In genomic region chr20:51373713-51374481, GRCh38 we compare ENCODE assay signal across 15 cellular contexts.
A peak's percentile ranks its signal among the peaks of the same experiment; 100 is the strongest.
DNase-seq lines count a peak whose midpoint lies in the region; ATAC-seq, FAIRE-seq and TF ChIP-seq lines count a peak whose summit lies in the region.
"Had no signal": no experiment of that assay in that cellular context is flagged by ENCODE, and none has a peak within 500 bp of the region (broad histone marks: within the 10 kb centered on the region; RNA-seq: fewer than 3 reads in every experiment).

No MANE protein-coding gene starts in this region.

- 54 to 85% methylated on average over 7 to 10 of the region's 12 CpGs for WGBS in mesodermal cell (ENCODE audit: insufficient coverage in 2 of 2), 2 experiments

- H3K36me3 ChIP-seq in mesodermal cell (ENCODE audit: control insufficient read depth, insufficient read depth, low read length) = no peaks in the 10 kb centered on the region

- peak overlapping the region; percentile 31 for H3K27ac Mint-ChIP-seq in activated T-helper 17 cell treated with anti-CD3 and anti-CD28 coated beads, Interleukin-2, amount 50 U/mL, for 72 hours
- H3K27ac Mint-ChIP-seq: activated CD8-positive, alpha-beta T cell treated with anti-CD3 and anti-CD28 coated beads, Interleukin-2, amount 10 ng/mL, durations not matched to agents 7 days and 5 days had no signal

- H3K4me3 ChIP-seq in fibroblast of villous mesenchyme (ENCODE audit: low read depth, low read length) (no peak overlapping the region), mesodermal cell (ENCODE audit: extremely low read depth, insufficient read depth, low read length, poor library complexity, severe bottlenecking) (no peak overlapping the region)
- H3K4me3 ChIP-seq: GM12878 had no signal

- DNase-seq in HTR-8/SVneo (ENCODE audit: insufficient read length, low spot score) (no peak), fibroblast of villous mesenchyme (ENCODE audit: low read depth) (peak; percentile 85), T-helper 9 cell (no peak), GF-D8 (lab: John Stamatoyannopoulos, UW) (no peak), NCI-H774 (lab: John Stamatoyannopoulos, UW) (no peak)
- no peak for DNase-seq in stimulated activated naive CD8-positive, alpha-beta T cell treated with anti-CD3 and anti-CD28 coated beads, Interleukin-15, Interleukin-2, amounts not matched to agents 100 U/mL and 50 U/mL, for 24 hours
- DNase-seq: activated CD8-positive, alpha-beta T cell treated with anti-CD3 and anti-CD28 coated beads, Interleukin-2, amount 10 ng/mL, durations not matched to agents 7 days and 5 days; central memory CD4-positive, alpha-beta T cell; DND-41; NCI-H1417 treated with DMSO at 0.1 percent for 48 hours; NCI-H510A had no signal

- peak; percentile 40 for FAIRE-seq in HTR-8/SVneo (lab: Jason Lieb, UNC)
- FAIRE-seq: GM12878, RCC 7860 had no signal

- H3K36me3 Mint-ChIP-seq in activated T-helper 17 cell treated with anti-CD3 and anti-CD28 coated beads, Interleukin-2, amount 50 U/mL, for 72 hours (ENCODE audit: low read depth) = no peaks in the 10 kb centered on the region

- H3K4me1 ChIP-seq in mesodermal cell (ENCODE audit: control insufficient read depth, insufficient read depth, low read length, poor library complexity, severe bottlenecking) = peaks cover 11% of the 10 kb centered on the region

- peak overlapping the region; percentile 65 for H3K27ac ChIP-seq in mesodermal cell (ENCODE audit: low read depth, low read length, severe bottlenecking)

- no peak overlapping the region for H3K4me3 Mint-ChIP-seq in activated T-helper 17 cell treated with anti-CD3 and anti-CD28 coated beads, Interleukin-2, amount 50 U/mL, for 72 hours
- H3K4me3 Mint-ChIP-seq: activated CD8-positive, alpha-beta T cell treated with anti-CD3 and anti-CD28 coated beads, Interleukin-2, amount 10 ng/mL, durations not matched to agents 7 days and 5 days had no signal

- no peaks in the 10 kb centered on the region for H3K27me3 Mint-ChIP-seq in activated T-helper 17 cell treated with anti-CD3 and anti-CD28 coated beads, Interleukin-2, amount 50 U/mL, for 72 hours

- H3K9me3 Mint-ChIP-seq in activated T-helper 17 cell treated with anti-CD3 and anti-CD28 coated beads, Interleukin-2, amount 50 U/mL, for 72 hours = no peaks in the 10 kb centered on the region

- ATAC-seq in activated T-helper 17 cell treated with anti-CD3 and anti-CD28 coated beads, Interleukin-2, amount 50 U/mL, for 72 hours (replicated peaks) = no peak
- no peak for ATAC-seq in stimulated activated naive CD8-positive, alpha-beta T cell treated with anti-CD3 and anti-CD28 coated beads, Interleukin-15, Interleukin-2, amounts not matched to agents 100 U/mL and 50 U/mL, for 24 hours
- ATAC-seq: activated CD8-positive, alpha-beta T cell treated with anti-CD3 and anti-CD28 coated beads, Interleukin-2, amount 10 ng/mL, durations not matched to agents 7 days and 5 days; GM12878 had no signal

- TF ChIP-seq CTCF in fibroblast of villous mesenchyme (IDR thresholded peaks at IDR 0.05; ENCODE audit: insufficient read depth, low read depth, low read length) = no peak

- H3K9me3 ChIP-seq in mesodermal cell (ENCODE audit: control insufficient read depth, low read length) = no peaks in the 10 kb centered on the region

- H3K4me1 Mint-ChIP-seq in activated T-helper 17 cell treated with anti-CD3 and anti-CD28 coated beads, Interleukin-2, amount 50 U/mL, for 72 hours = peaks cover under 1% of the 10 kb centered on the region
